In genomic region chr15:101439285-101439919, GRCh38 we compare ENCODE assay signal across 1 cellular context.
TF ChIP-seq lines count a peak whose summit lies in the region.

No MANE protein-coding gene starts in this region.

TF ChIP-seq in HepG2, 621 proteins besides CTCF, POLR2A, EP300 and RAD21 (continued from another document and continues in another):
- TF ChIP-seq ZUFSP (CRISPR knock-in tag; IDR thresholded peaks at IDR 0.05; ENCODE audit: borderline replicate concordance) = no peak
- TF ChIP-seq HMGXB4 (CRISPR knock-in tag; IDR thresholded peaks at IDR 0.05; ENCODE audit: borderline replicate concordance in 1 of 2, low read depth in 1 of 2) = peak; percentile 37 to 46; a peak in 3 of 4 replicates
- TF ChIP-seq, protein P1, sequence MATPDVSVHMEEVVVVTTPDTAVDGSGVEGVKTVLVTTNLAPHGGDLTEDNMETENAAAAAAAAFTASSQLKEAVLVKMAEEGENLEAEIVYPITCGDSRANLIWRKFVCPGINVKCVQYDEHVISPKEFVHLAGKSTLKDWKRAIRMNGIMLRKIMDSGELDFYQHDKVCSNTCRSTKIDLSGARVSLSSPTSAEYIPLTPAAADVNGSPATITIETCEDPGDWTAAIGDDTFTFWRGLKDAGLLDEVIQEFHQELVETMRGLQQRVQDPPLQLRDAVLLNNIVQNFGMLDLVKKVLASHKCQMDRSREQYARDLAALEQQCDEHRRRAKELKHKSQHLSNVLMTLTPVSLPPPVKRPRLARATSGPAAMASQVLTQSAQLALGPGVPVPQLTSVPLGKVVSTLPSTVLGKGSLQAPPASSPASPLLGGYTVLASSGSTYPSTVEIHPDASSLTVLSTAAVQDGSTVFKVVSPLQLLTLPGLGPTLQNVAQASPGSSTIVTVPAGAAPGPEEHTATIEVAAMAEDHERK (CRISPR knock-in tag; IDR thresholded peaks at IDR 0.05; ENCODE audit: low read depth) = no peak
- no peak for TF ChIP-seq ZFP41 (CRISPR knock-in tag; IDR thresholded peaks at IDR 0.05; ENCODE audit: borderline replicate concordance)
- no peak; the same call in 1 of the 2 replicates for TF ChIP-seq POGK (CRISPR knock-in tag; conservative IDR thresholded peaks at IDR 0.05)
- no peak for TF ChIP-seq NFYB (CRISPR knock-in tag; IDR thresholded peaks at IDR 0.05)
- no peak for TF ChIP-seq RFX3 (CRISPR knock-in tag; IDR thresholded peaks at IDR 0.05)
- TF ChIP-seq ZSCAN31 (CRISPR knock-in tag; IDR thresholded peaks at IDR 0.05; ENCODE audit: low read depth) = peak; percentile 66; the same call in 1 of the 2 replicates
- TF ChIP-seq ZNF12 (CRISPR knock-in tag; IDR thresholded peaks at IDR 0.05) = no peak; the same call in 1 of the 2 replicates
- TF ChIP-seq TSC22D2 (CRISPR knock-in tag; IDR thresholded peaks at IDR 0.05; ENCODE audit: borderline replicate concordance) = 0 out of 2 replicates have a peak, but pooled peaks have one; percentile 62
- no peak for TF ChIP-seq KDM5B (CRISPR knock-in tag; IDR thresholded peaks at IDR 0.05; ENCODE audit: borderline replicate concordance)
- TF ChIP-seq ZNF709 (CRISPR knock-in tag; IDR thresholded peaks at IDR 0.05) = peak; percentile 49; the same call in 1 of the 2 replicates
- no peak for TF ChIP-seq ZNF446 (CRISPR knock-in tag; IDR thresholded peaks at IDR 0.05)
- no peak for TF ChIP-seq ZBTB8A (CRISPR knock-in tag; IDR thresholded peaks at IDR 0.05; ENCODE audit: borderline replicate concordance, low read depth)
- no peak for TF ChIP-seq HOXA7 (CRISPR knock-in tag; IDR thresholded peaks at IDR 0.05)
- peak; percentile 63; the same call in 1 of the 2 replicates for TF ChIP-seq ZNF564 (CRISPR knock-in tag; IDR thresholded peaks at IDR 0.05)
- peak; percentile 91; the same call in 1 of the 2 replicates for TF ChIP-seq ZNF292 (CRISPR knock-in tag; IDR thresholded peaks at IDR 0.05; ENCODE audit: borderline replicate concordance, low read depth)
- no peak; the same call in 1 of the 2 replicates for TF ChIP-seq ZMAT3 (CRISPR knock-in tag; conservative IDR thresholded peaks at IDR 0.05)
- TF ChIP-seq CHD4 (IDR thresholded peaks at IDR 0.05; ENCODE audit: borderline replicate concordance, low read length) = 0 out of 2 replicates have a peak, but pooled peaks have one; percentile 11
- TF ChIP-seq PHB2 (IDR thresholded peaks at IDR 0.05; ENCODE audit: partially characterized antibody) = no peak
- no peak for TF ChIP-seq SMARCE1 (IDR thresholded peaks at IDR 0.05; ENCODE audit: borderline replicate concordance)
- TF ChIP-seq SETDB1 (CRISPR knock-in tag; IDR thresholded peaks at IDR 0.05; ENCODE audit: borderline replicate concordance) = no peak
- TF ChIP-seq ZNF383 (CRISPR knock-in tag; IDR thresholded peaks at IDR 0.05; ENCODE audit: borderline replicate concordance) = no peak
- TF ChIP-seq ZNF761 (CRISPR knock-in tag; conservative IDR thresholded peaks at IDR 0.05) = peak; percentile 37; the same call in 1 of the 2 replicates
- no peak for TF ChIP-seq ZBTB34 (CRISPR knock-in tag; IDR thresholded peaks at IDR 0.05)
- no peak for TF ChIP-seq ZNF569 (CRISPR knock-in tag; IDR thresholded peaks at IDR 0.05; ENCODE audit: borderline replicate concordance)
- TF ChIP-seq ZNF75D (CRISPR knock-in tag; IDR thresholded peaks at IDR 0.05; ENCODE audit: borderline replicate concordance) = no peak
- TF ChIP-seq, protein P2, sequence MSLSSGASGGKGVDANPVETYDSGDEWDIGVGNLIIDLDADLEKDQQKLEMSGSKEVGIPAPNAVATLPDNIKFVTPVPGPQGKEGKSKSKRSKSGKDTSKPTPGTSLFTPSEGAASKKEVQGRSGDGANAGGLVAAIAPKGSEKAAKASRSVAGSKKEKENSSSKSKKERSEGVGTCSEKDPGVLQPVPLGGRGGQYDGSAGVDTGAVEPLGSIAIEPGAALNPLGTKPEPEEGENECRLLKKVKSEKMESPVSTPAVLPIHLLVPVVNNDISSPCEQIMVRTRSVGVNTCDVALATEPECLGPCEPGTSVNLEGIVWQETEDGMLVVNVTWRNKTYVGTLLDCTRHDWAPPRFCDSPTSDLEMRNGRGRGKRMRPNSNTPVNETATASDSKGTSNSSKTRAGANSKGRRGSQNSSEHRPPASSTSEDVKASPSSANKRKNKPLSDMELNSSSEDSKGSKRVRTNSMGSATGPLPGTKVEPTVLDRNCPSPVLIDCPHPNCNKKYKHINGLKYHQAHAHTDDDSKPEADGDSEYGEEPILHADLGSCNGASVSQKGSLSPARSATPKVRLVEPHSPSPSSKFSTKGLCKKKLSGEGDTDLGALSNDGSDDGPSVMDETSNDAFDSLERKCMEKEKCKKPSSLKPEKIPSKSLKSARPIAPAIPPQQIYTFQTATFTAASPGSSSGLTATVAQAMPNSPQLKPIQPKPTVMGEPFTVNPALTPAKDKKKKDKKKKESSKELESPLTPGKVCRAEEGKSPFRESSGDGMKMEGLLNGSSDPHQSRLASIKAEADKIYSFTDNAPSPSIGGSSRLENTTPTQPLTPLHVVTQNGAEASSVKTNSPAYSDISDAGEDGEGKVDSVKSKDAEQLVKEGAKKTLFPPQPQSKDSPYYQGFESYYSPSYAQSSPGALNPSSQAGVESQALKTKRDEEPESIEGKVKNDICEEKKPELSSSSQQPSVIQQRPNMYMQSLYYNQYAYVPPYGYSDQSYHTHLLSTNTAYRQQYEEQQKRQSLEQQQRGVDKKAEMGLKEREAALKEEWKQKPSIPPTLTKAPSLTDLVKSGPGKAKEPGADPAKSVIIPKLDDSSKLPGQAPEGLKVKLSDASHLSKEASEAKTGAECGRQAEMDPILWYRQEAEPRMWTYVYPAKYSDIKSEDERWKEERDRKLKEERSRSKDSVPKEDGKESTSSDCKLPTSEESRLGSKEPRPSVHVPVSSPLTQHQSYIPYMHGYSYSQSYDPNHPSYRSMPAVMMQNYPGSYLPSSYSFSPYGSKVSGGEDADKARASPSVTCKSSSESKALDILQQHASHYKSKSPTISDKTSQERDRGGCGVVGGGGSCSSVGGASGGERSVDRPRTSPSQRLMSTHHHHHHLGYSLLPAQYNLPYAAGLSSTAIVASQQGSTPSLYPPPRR (CRISPR knock-in tag; IDR thresholded peaks at IDR 0.05; ENCODE audit: borderline replicate concordance) = peak; percentile 94
- TF ChIP-seq ZBTB4 (CRISPR knock-in tag; IDR thresholded peaks at IDR 0.05; ENCODE audit: borderline replicate concordance) = peak; percentile 67; the same call in 1 of the 2 replicates
- no peak for TF ChIP-seq CHCHD3 (CRISPR knock-in tag; IDR thresholded peaks at IDR 0.05)
- TF ChIP-seq MIER2 (CRISPR knock-in tag; IDR thresholded peaks at IDR 0.05) = peak; percentile 79; the same call in 1 of the 2 replicates
- TF ChIP-seq IRX3 (CRISPR knock-in tag; IDR thresholded peaks at IDR 0.05; ENCODE audit: borderline replicate concordance, low read depth) = no peak
- TF ChIP-seq RFX5 (IDR thresholded peaks at IDR 0.05; ENCODE audit: low read depth, low read length) = no peak
- no peak for TF ChIP-seq ZBTB46 (CRISPR knock-in tag; IDR thresholded peaks at IDR 0.05; ENCODE audit: borderline replicate concordance)
- TF ChIP-seq ZNF124 (CRISPR knock-in tag; IDR thresholded peaks at IDR 0.05) = peak; percentile 67; the same call in 1 of the 2 replicates
- TF ChIP-seq NR3C1 (CRISPR knock-in tag; IDR thresholded peaks at IDR 0.05) = no peak
- peak; percentile 86; the same call in 1 of the 2 replicates for TF ChIP-seq TP53 (CRISPR knock-in tag; conservative IDR thresholded peaks at IDR 0.05)
- TF ChIP-seq ZNF121 (CRISPR knock-in tag; IDR thresholded peaks at IDR 0.05) = no peak
- peak; percentile 80; the same call in 1 of the 2 replicates for TF ChIP-seq ZSCAN5A (CRISPR knock-in tag; IDR thresholded peaks at IDR 0.05; ENCODE audit: borderline replicate concordance)
- no peak for TF ChIP-seq ZNF598 (CRISPR knock-in tag; IDR thresholded peaks at IDR 0.05; ENCODE audit: borderline replicate concordance)
- TF ChIP-seq DR1 (CRISPR knock-in tag; IDR thresholded peaks at IDR 0.05) = no peak
